25 cellular contexts compared by ENCODE assay signal in the genomic region with DNA sequence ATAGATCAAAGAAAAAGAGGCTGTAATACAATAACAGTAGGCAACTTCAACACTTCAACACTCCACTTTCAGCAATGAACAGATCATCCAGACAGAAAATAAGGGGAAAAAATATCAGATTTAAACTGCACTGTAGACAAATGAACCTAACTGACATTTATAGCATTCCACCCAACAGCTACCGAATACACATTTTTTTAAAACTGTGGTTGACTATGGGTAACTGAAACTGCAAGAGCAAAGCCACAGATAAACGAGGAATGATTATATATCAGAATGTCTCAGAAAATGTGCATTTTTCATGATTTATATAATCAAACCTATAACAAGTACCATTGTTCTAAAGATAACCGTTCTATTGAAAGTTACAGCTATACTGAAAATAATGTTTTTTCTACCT.
DNase-seq lines count a peak whose midpoint lies in the region; ATAC-seq and TF ChIP-seq lines count a peak whose summit lies in the region.
"Had no signal": no experiment of that assay in that cellular context is flagged by ENCODE, and none has a peak within 500 bp of the region (broad histone marks: within the 10 kb centered on the region; RNA-seq: fewer than 3 reads in every experiment).

No MANE protein-coding gene starts in this region.

- no peaks in the 10 kb centered on the region for H3K27me3 ChIP-seq in lower lobe of right lung (ENCODE audit: low read depth)
- H3K27me3 ChIP-seq in esophagus squamous epithelium: no peaks in the 10 kb centered on the region
- H3K27me3 ChIP-seq: MG63 had no signal

- peak; percentile 17 to 30 for ATAC-seq in activated CD4-positive, CD25-positive, alpha-beta regulatory T cell treated with anti-CD3 and anti-CD28 coated beads, Interleukin-2, amount 50 U/mL, for 24 hours
- no peak for ATAC-seq in activated naive CD8-positive, alpha-beta T cell treated with anti-CD3 and anti-CD28 coated beads, Interleukin-2, amount 50 U/mL, for 24 hours
- ATAC-seq in lower lobe of right lung (no peak), HG03565 (IDR thresholded peaks at IDR 0.05; ENCODE audit: unreplicated experiment) (no peak)
- ATAC-seq: GM12878, Panc1 had no signal

- DNase-seq in activated CD4-positive, CD25-positive, alpha-beta regulatory T cell (lab: John Stamatoyannopoulos, UW): no peak
- DNase-seq in activated naive CD8-positive, alpha-beta T cell treated with anti-CD3 and anti-CD28 coated beads, Interleukin-2, amount 50 U/mL, for 24 hours: no peak
- DNase-seq in lower lobe of right lung: no peak
- no peak for DNase-seq in esophagus squamous epithelium (lab: John Stamatoyannopoulos, UW)
- DNase-seq: AML-193, Calu3, DMS53, EL, H9, IMR-90, Kasumi-1, MG63, NCI-H1092, NCI-H1436 treated with DMSO at 0.1 percent for 48 hours, NCI-H2029, NCI-H345, NCI-H524 treated with DMSO at 0.1 percent for 48 hours had no signal

- peak overlapping the region; percentile 73 for H3K27ac ChIP-seq in VCaP
- H3K27ac ChIP-seq in lower lobe of right lung: no peak overlapping the region
- no peak overlapping the region for H3K27ac ChIP-seq in esophagus squamous epithelium
- H3K27ac ChIP-seq: 22Rv1, C4-2B had no signal

- TF ChIP-seq CTCF in VCaP (conservative IDR thresholded peaks at IDR 0.05): no peak
- TF ChIP-seq CTCF in lower lobe of right lung (IDR thresholded peaks at IDR 0.05): no peak
- no peak for TF ChIP-seq CTCF in esophagus squamous epithelium (IDR thresholded peaks at IDR 0.05)

- no peaks in the 10 kb centered on the region for H3K36me3 ChIP-seq in lower lobe of right lung
- H3K36me3 ChIP-seq in esophagus squamous epithelium: no peaks in the 10 kb centered on the region
- H3K36me3 ChIP-seq: MG63 had no signal

- peaks cover 6% of the 10 kb centered on the region for H3K4me1 Mint-ChIP-seq in activated naive CD8-positive, alpha-beta T cell (ENCODE audit: low read depth)
- H3K4me1 Mint-ChIP-seq in activated naive CD8-positive, alpha-beta T cell treated with anti-CD3 and anti-CD28 coated beads, Interleukin-2, amount 50 U/mL, for 24 hours: peaks cover 2% of the 10 kb centered on the region
- H3K4me1 Mint-ChIP-seq: H9 had no signal

- no peak for TF ChIP-seq POLR2A in esophagus squamous epithelium (IDR thresholded peaks at IDR 0.05)

- no peaks in the 10 kb centered on the region for H3K4me1 ChIP-seq in lower lobe of right lung
- no peaks in the 10 kb centered on the region for H3K4me1 ChIP-seq in esophagus squamous epithelium

- H3K27me3 Mint-ChIP-seq in activated naive CD8-positive, alpha-beta T cell: no peaks in the 10 kb centered on the region
- H3K27me3 Mint-ChIP-seq in activated naive CD8-positive, alpha-beta T cell treated with anti-CD3 and anti-CD28 coated beads, Interleukin-2, amount 50 U/mL, for 24 hours: no peaks in the 10 kb centered on the region

- H3K4me3 ChIP-seq in lower lobe of right lung (no peak overlapping the region), esophagus squamous epithelium (no peak overlapping the region)
- H3K4me3 ChIP-seq: GM12878, MG63 had no signal

- H3K9me3 ChIP-seq in lower lobe of right lung (peaks cover 18% of the 10 kb centered on the region), esophagus squamous epithelium (peaks cover 0 to 20% (median 10%) of the 10 kb centered on the region in 3 donors)

- WGBS in esophagus squamous epithelium, 2 donors: 68% methylated on average over 3 of the region's 3 CpGs

- peak overlapping the region; percentile 9 for H3K4me3 Mint-ChIP-seq in activated naive CD8-positive, alpha-beta T cell
- H3K4me3 Mint-ChIP-seq in activated naive CD8-positive, alpha-beta T cell treated with anti-CD3 and anti-CD28 coated beads, Interleukin-2, amount 50 U/mL, for 24 hours: no peak overlapping the region
- H3K4me3 Mint-ChIP-seq: H9 had no signal

- H3K27ac Mint-ChIP-seq in activated naive CD8-positive, alpha-beta T cell: no peak overlapping the region
- no peak overlapping the region for H3K27ac Mint-ChIP-seq in activated naive CD8-positive, alpha-beta T cell treated with anti-CD3 and anti-CD28 coated beads, Interleukin-2, amount 50 U/mL, for 24 hours
- H3K27ac Mint-ChIP-seq: H9 had no signal

- H3K36me3 Mint-ChIP-seq in activated naive CD8-positive, alpha-beta T cell: peaks cover 17% of the 10 kb centered on the region
- peaks cover 11% of the 10 kb centered on the region for H3K36me3 Mint-ChIP-seq in activated naive CD8-positive, alpha-beta T cell treated with anti-CD3 and anti-CD28 coated beads, Interleukin-2, amount 50 U/mL, for 24 hours (ENCODE audit: low read depth)

- peaks cover 33% of the 10 kb centered on the region for H3K9me3 Mint-ChIP-seq in activated naive CD8-positive, alpha-beta T cell (ENCODE audit: low read depth)
- peaks cover 40% of the 10 kb centered on the region for H3K9me3 Mint-ChIP-seq in activated naive CD8-positive, alpha-beta T cell treated with anti-CD3 and anti-CD28 coated beads, Interleukin-2, amount 50 U/mL, for 24 hours

- intact Hi-C loops in lower lobe of right lung (cut with DNase I) (no loop called here), esophagus squamous epithelium (cut with DNase I) (no loop called here)

Comparison
In these comparisons a context has a peak if more than half of its experiments do, and no peak if none do; other contexts are left out.
1. ATAC-seq: peak in activated CD4-positive, CD25-positive, alpha-beta regulatory T cell treated with anti-CD3 and anti-CD28 coated beads, Interleukin-2, amount 50 U/mL, for 24 hours (2 of 2); none in activated naive CD8-positive, alpha-beta T cell treated with anti-CD3 and anti-CD28 coated beads, Interleukin-2, amount 50 U/mL, for 24 hours (single experiment), lower lobe of right lung (0 of 2) and HG03565 (single experiment).